Comparison of ENCODE assay signal across 37 cellular contexts in genomic region chr3:149744630-149745029, GRCh38. TPM values are rescaled to one million over a fixed set of nuclear protein-coding genes. Genes with fewer than 3 reads are reported as not detected.
"Had no signal": no experiment of that assay in that cellular context is flagged by ENCODE, and none has a peak within 500 bp of the region (broad histone marks: within the 10 kb centered on the region; RNA-seq: fewer than 3 reads in every experiment).

No MANE protein-coding gene starts in this region.

- H3K27ac ChIP-seq: KMS-11 had no signal

- H3K4me3 ChIP-seq: MG63 had no signal

- H3K9ac ChIP-seq: KMS-11 had no signal

- H3K27me3 ChIP-seq: MG63 had no signal

- H3K9me3 ChIP-seq: MG63 had no signal

- H3K4me2 ChIP-seq: KMS-11 had no signal

- DNase-seq: Kasumi-1, MG63, MM.1S, MV-4-11, NCI-H1048, NCI-H1092, NCI-H1092 treated with DMSO at 0.1 percent for 48 hours, NCI-H1105, NCI-H1105 treated with DMSO at 0.1 percent for 48 hours, NCI-H1417, NCI-H1417 treated with DMSO at 0.1 percent for 48 hours, NCI-H1436, NCI-H1436 treated with DMSO at 0.1 percent for 48 hours, NCI-H146, NCI-H1694, NCI-H1694 treated with DMSO at 0.1 percent for 48 hours, NCI-H187, NCI-H187 treated with DMSO at 0.1 percent for 48 hours, NCI-H1930, NCI-H2029, NCI-H2029 treated with DMSO at 0.1 percent for 48 hours, NCI-H2081, NCI-H2081 treated with DMSO at 0.1 percent for 48 hours, NCI-H2107, NCI-H2171, NCI-H2171 treated with DMSO at 0.1 percent for 48 hours, NCI-H2227 treated with DMSO at 0.1 percent for 48 hours, NCI-H226, NCI-H345, NCI-H446, NCI-H446 treated with DMSO at 0.1 percent for 48 hours, NCI-H510A, NCI-H510A treated with DMSO at 0.1 percent for 48 hours had no signal

RNA-seq across cellular contexts. Expression of gene ANKUB1, which starts 47.7 kb away (rescaled TPM):
- total RNA-seq: M059J, MCF 10A, NCI-H460 had no signal
